Comparison of ENCODE assay signal across 1 cellular context in the genomic region with DNA sequence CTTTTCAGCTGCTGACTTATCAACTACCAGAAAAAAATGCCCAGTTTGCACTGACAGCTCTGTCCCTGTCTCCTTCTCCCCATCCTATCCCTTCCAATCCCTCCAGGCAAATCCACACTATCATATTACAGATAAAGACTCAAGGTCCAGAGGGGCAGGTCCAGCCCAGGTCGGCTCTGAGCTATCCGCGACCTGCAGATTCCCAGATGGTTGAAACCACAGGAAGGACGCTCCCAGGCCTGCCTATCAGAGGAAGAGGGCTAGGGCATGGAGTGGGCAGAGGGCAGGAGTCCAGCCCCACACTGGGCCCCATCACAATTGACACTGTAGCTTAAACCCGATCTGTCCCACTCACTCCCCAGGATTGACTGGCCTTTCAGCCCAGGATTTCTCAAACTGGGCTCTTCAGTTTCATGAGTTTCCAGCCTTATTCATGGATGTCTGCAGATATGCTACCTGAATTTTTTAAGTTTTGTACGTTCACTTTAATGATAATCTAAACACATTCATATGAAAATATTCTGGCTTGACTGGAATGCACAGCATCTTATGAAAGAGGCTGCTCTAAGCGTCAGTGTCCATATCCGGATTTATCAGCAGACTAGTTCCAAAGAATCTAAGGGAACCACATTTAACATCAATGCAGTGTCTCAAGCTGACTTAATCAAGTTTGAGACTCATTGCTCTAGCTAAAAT.
TF ChIP-seq lines count a peak whose summit lies in the region.

No MANE protein-coding gene starts in this region.

TF ChIP-seq in HepG2, 621 proteins besides CTCF, POLR2A, EP300 and RAD21 (continued from another document and continues in another):
- TF ChIP-seq, protein P1, sequence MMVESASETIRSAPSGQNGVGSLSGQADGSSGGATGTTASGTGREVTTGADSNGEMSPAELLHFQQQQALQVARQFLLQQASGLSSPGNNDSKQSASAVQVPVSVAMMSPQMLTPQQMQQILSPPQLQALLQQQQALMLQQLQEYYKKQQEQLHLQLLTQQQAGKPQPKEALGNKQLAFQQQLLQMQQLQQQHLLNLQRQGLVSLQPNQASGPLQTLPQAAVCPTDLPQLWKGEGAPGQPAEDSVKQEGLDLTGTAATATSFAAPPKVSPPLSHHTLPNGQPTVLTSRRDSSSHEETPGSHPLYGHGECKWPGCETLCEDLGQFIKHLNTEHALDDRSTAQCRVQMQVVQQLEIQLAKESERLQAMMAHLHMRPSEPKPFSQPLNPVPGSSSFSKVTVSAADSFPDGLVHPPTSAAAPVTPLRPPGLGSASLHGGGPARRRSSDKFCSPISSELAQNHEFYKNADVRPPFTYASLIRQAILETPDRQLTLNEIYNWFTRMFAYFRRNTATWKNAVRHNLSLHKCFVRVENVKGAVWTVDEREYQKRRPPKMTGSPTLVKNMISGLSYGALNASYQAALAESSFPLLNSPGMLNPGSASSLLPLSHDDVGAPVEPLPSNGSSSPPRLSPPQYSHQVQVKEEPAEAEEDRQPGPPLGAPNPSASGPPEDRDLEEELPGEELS (CRISPR knock-in tag; IDR thresholded peaks at IDR 0.05) = peak; percentile 75
- TF ChIP-seq HOXA7 (CRISPR knock-in tag; IDR thresholded peaks at IDR 0.05) (no peak), ZNF234 (CRISPR knock-in tag; conservative IDR thresholded peaks at IDR 0.05) (no peak), HDAC2 (CRISPR knock-in tag; IDR thresholded peaks at IDR 0.05) (peak; percentile 91), ZNF484 (CRISPR knock-in tag; IDR thresholded peaks at IDR 0.05; ENCODE audit: borderline replicate concordance, low read depth) (no peak), KDM3A (CRISPR knock-in tag; IDR thresholded peaks at IDR 0.05; ENCODE audit: low read depth) (peak; percentile 85; the same call in 1 of the 2 replicates), EEA1 (CRISPR knock-in tag; IDR thresholded peaks at IDR 0.05; ENCODE audit: borderline replicate concordance) (no peak), ZNF124 (CRISPR knock-in tag; IDR thresholded peaks at IDR 0.05) (peak; percentile 70), ZBTB21 (CRISPR knock-in tag; IDR thresholded peaks at IDR 0.05) (no peak), HCFC1 (IDR thresholded peaks at IDR 0.05; ENCODE audit: low read depth, low read length) (no peak), YEATS4 (CRISPR knock-in tag; IDR thresholded peaks at IDR 0.05; ENCODE audit: borderline replicate concordance) (peak; percentile 66; the same call in 1 of the 2 replicates), GABPA (IDR thresholded peaks at IDR 0.05; ENCODE audit: low read depth, low read length) (no peak), GABPA (CRISPR knock-in tag; IDR thresholded peaks at IDR 0.05; ENCODE audit: low read depth) (peak; percentile 51; the same call in 1 of the 2 replicates), GLI4 (CRISPR knock-in tag; IDR thresholded peaks at IDR 0.05; ENCODE audit: borderline replicate concordance) (no peak), HNRNPUL1 (IDR thresholded peaks at IDR 0.05; ENCODE audit: low read depth, low read length) (no peak), SMYD3 (CRISPR knock-in tag; IDR thresholded peaks at IDR 0.05) (peak; percentile 76; the same call in 1 of the 2 replicates), CBX5 (CRISPR knock-in tag; IDR thresholded peaks at IDR 0.05; ENCODE audit: borderline replicate concordance) (peak; percentile 59; the same call in 1 of the 2 replicates), ZFP90 (CRISPR knock-in tag; IDR thresholded peaks at IDR 0.05; ENCODE audit: borderline replicate concordance) (peak; percentile 65; the same call in 1 of the 2 replicates), ZNF709 (CRISPR knock-in tag; IDR thresholded peaks at IDR 0.05) (no peak; the same call in 1 of the 2 replicates), ZNF660 (CRISPR knock-in tag; IDR thresholded peaks at IDR 0.05; ENCODE audit: borderline replicate concordance, low read depth) (no peak), SKI (IDR thresholded peaks at IDR 0.05; ENCODE audit: partially characterized antibody) (peak; percentile 58), PHF21A (CRISPR knock-in tag; IDR thresholded peaks at IDR 0.05) (peak; percentile 98), ZSCAN30 (CRISPR knock-in tag; IDR thresholded peaks at IDR 0.05) (no peak), KMT2B (CRISPR knock-in tag; IDR thresholded peaks at IDR 0.05) (no peak), CBFB (CRISPR knock-in tag; IDR thresholded peaks at IDR 0.05) (peak; percentile 59; the same call in 1 of the 2 replicates), ERF (CRISPR knock-in tag; IDR thresholded peaks at IDR 0.05) (peak; percentile 68), FOXA1 (IDR thresholded peaks at IDR 0.05) (no peak), FOXA1 (CRISPR knock-in tag; IDR thresholded peaks at IDR 0.05) (peak; percentile 61; the same call in 1 of the 2 replicates)
- TF ChIP-seq, protein P2, sequence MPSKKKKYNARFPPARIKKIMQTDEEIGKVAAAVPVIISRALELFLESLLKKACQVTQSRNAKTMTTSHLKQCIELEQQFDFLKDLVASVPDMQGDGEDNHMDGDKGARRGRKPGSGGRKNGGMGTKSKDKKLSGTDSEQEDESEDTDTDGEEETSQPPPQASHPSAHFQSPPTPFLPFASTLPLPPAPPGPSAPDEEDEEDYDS (CRISPR knock-in tag; IDR thresholded peaks at IDR 0.05) = peak; percentile 84
- TF ChIP-seq, protein P3, sequence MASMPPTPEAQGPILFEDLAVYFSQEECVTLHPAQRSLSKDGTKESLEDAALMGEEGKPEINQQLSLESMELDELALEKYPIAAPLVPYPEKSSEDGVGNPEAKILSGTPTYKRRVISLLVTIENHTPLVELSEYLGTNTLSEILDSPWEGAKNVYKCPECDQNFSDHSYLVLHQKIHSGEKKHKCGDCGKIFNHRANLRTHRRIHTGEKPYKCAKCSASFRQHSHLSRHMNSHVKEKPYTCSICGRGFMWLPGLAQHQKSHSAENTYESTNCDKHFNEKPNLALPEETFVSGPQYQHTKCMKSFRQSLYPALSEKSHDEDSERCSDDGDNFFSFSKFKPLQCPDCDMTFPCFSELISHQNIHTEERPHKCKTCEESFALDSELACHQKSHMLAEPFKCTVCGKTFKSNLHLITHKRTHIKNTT (CRISPR knock-in tag; IDR thresholded peaks at IDR 0.05) = no peak
- TF ChIP-seq, protein P4, sequence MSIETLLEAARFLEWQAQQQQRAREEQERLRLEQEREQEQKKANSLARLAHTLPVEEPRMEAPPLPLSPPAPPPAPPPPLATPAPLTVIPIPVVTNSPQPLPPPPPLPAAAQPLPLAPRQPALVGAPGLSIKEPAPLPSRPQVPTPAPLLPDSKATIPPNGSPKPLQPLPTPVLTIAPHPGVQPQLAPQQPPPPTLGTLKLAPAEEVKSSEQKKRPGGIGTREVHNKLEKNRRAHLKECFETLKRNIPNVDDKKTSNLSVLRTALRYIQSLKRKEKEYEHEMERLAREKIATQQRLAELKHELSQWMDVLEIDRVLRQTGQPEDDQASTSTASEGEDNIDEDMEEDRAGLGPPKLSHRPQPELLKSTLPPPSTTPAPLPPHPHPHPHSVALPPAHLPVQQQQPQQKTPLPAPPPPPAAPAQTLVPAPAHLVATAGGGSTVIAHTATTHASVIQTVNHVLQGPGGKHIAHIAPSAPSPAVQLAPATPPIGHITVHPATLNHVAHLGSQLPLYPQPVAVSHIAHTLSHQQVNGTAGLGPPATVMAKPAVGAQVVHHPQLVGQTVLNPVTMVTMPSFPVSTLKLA (IDR thresholded peaks at IDR 0.05) = 0 out of 2 replicates have a peak, but pooled peaks have one; percentile 5
- TF ChIP-seq, protein P5, sequence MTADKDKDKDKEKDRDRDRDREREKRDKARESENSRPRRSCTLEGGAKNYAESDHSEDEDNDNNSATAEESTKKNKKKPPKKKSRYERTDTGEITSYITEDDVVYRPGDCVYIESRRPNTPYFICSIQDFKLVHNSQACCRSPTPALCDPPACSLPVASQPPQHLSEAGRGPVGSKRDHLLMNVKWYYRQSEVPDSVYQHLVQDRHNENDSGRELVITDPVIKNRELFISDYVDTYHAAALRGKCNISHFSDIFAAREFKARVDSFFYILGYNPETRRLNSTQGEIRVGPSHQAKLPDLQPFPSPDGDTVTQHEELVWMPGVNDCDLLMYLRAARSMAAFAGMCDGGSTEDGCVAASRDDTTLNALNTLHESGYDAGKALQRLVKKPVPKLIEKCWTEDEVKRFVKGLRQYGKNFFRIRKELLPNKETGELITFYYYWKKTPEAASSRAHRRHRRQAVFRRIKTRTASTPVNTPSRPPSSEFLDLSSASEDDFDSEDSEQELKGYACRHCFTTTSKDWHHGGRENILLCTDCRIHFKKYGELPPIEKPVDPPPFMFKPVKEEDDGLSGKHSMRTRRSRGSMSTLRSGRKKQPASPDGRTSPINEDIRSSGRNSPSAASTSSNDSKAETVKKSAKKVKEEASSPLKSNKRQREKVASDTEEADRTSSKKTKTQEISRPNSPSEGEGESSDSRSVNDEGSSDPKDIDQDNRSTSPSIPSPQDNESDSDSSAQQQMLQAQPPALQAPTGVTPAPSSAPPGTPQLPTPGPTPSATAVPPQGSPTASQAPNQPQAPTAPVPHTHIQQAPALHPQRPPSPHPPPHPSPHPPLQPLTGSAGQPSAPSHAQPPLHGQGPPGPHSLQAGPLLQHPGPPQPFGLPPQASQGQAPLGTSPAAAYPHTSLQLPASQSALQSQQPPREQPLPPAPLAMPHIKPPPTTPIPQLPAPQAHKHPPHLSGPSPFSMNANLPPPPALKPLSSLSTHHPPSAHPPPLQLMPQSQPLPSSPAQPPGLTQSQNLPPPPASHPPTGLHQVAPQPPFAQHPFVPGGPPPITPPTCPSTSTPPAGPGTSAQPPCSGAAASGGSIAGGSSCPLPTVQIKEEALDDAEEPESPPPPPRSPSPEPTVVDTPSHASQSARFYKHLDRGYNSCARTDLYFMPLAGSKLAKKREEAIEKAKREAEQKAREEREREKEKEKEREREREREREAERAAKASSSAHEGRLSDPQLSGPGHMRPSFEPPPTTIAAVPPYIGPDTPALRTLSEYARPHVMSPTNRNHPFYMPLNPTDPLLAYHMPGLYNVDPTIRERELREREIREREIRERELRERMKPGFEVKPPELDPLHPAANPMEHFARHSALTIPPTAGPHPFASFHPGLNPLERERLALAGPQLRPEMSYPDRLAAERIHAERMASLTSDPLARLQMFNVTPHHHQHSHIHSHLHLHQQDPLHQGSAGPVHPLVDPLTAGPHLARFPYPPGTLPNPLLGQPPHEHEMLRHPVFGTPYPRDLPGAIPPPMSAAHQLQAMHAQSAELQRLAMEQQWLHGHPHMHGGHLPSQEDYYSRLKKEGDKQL (CRISPR knock-in tag; IDR thresholded peaks at IDR 0.05; ENCODE audit: low read depth) = no peak; the same call in 1 of the 2 replicates
- TF ChIP-seq, protein P6, sequence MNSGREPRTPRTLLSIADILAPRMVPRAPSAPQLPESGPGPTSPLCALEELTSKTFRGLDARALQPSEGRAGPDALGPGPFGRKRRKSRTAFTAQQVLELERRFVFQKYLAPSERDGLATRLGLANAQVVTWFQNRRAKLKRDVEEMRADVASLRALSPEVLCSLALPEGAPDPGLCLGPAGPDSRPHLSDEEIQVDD (CRISPR knock-in tag; IDR thresholded peaks at IDR 0.05; ENCODE audit: borderline replicate concordance) = no peak
- TF ChIP-seq, protein P7, sequence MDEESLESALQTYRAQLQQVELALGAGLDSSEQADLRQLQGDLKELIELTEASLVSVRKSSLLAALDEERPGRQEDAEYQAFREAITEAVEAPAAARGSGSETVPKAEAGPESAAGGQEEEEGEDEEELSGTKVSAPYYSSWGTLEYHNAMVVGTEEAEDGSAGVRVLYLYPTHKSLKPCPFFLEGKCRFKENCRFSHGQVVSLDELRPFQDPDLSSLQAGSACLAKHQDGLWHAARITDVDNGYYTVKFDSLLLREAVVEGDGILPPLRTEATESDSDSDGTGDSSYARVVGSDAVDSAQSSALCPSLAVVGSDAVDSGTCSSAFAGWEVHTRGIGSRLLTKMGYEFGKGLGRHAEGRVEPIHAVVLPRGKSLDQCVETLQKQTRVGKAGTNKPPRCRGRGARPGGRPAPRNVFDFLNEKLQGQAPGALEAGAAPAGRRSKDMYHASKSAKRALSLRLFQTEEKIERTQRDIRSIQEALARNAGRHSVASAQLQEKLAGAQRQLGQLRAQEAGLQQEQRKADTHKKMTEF (CRISPR knock-in tag; IDR thresholded peaks at IDR 0.05) = peak; percentile 76
- TF ChIP-seq, protein P8, sequence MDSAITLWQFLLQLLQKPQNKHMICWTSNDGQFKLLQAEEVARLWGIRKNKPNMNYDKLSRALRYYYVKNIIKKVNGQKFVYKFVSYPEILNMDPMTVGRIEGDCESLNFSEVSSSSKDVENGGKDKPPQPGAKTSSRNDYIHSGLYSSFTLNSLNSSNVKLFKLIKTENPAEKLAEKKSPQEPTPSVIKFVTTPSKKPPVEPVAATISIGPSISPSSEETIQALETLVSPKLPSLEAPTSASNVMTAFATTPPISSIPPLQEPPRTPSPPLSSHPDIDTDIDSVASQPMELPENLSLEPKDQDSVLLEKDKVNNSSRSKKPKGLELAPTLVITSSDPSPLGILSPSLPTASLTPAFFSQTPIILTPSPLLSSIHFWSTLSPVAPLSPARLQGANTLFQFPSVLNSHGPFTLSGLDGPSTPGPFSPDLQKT (CRISPR knock-in tag; IDR thresholded peaks at IDR 0.05; ENCODE audit: borderline replicate concordance) = no peak
- TF ChIP-seq, protein P9, sequence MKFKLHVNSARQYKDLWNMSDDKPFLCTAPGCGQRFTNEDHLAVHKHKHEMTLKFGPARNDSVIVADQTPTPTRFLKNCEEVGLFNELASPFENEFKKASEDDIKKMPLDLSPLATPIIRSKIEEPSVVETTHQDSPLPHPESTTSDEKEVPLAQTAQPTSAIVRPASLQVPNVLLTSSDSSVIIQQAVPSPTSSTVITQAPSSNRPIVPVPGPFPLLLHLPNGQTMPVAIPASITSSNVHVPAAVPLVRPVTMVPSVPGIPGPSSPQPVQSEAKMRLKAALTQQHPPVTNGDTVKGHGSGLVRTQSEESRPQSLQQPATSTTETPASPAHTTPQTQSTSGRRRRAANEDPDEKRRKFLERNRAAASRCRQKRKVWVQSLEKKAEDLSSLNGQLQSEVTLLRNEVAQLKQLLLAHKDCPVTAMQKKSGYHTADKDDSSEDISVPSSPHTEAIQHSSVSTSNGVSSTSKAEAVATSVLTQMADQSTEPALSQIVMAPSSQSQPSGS (CRISPR knock-in tag; IDR thresholded peaks at IDR 0.05) = peak; percentile 71; the same call in 1 of the 2 replicates
- TF ChIP-seq, protein P10, sequence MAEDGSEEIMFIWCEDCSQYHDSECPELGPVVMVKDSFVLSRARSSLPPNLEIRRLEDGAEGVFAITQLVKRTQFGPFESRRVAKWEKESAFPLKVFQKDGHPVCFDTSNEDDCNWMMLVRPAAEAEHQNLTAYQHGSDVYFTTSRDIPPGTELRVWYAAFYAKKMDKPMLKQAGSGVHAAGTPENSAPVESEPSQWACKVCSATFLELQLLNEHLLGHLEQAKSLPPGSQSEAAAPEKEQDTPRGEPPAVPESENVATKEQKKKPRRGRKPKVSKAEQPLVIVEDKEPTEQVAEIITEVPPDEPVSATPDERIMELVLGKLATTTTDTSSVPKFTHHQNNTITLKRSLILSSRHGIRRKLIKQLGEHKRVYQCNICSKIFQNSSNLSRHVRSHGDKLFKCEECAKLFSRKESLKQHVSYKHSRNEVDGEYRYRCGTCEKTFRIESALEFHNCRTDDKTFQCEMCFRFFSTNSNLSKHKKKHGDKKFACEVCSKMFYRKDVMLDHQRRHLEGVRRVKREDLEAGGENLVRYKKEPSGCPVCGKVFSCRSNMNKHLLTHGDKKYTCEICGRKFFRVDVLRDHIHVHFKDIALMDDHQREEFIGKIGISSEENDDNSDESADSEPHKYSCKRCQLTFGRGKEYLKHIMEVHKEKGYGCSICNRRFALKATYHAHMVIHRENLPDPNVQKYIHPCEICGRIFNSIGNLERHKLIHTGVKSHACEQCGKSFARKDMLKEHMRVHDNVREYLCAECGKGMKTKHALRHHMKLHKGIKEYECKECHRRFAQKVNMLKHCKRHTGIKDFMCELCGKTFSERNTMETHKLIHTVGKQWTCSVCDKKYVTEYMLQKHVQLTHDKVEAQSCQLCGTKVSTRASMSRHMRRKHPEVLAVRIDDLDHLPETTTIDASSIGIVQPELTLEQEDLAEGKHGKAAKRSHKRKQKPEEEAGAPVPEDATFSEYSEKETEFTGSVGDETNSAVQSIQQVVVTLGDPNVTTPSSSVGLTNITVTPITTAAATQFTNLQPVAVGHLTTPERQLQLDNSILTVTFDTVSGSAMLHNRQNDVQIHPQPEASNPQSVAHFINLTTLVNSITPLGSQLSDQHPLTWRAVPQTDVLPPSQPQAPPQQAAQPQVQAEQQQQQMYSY (CRISPR knock-in tag; IDR thresholded peaks at IDR 0.05) = peak; percentile 60
